In genomic region chr3:10115326-10116137, GRCh38 we compare ENCODE assay signal across 8 cellular contexts. TPM values are rescaled to one million over a fixed set of nuclear protein-coding genes. Genes with fewer than 3 reads are reported as not detected.
DNase-seq lines count a peak whose midpoint lies in the region; ATAC-seq and TF ChIP-seq lines count a peak whose summit lies in the region.

TSS of gene BRK1 (plus strand) at chr3:10115675. CDS start at chr3:10115702, 27 bp downstream.

- DNase-seq in DMS 273 treated with DMSO at 0.1 percent for 48 hours (lab: John Stamatoyannopoulos, UW) (peak; percentile 81), OCI-M2 (lab: John Stamatoyannopoulos, UW; ENCODE audit: unreplicated experiment) (peak; percentile 47), activated T-cell treated with anti-CD3 and anti-CD28 coated beads for 4 hours (peak; percentile 85), epithelial cell of prostate (ENCODE audit: low read depth, low spot score) (peak; percentile 72), mucosa of descending colon (peak; percentile 94 to 97 (median 97))
- DNase-seq in stimulated activated CD8-positive, alpha-beta memory T cell treated with anti-CD3 and anti-CD28 coated beads, Interleukin-4, amount 100 ng/mL, for 24 hours (ENCODE audit: low read depth): peak; percentile 86

- H3K4me3 ChIP-seq in mucosa of descending colon: peak within 1 kb of the TSS; percentile 87

- H3K27ac Mint-ChIP-seq in IgD-negative memory B cell: peak within 1 kb of the TSS; percentile 93 to 100 (median 98)

- intact Hi-C loops in mucosa of descending colon (cut with DNase I, micrococcal nuclease): no loop called here

- H3K4me1 Mint-ChIP-seq in IgD-negative memory B cell: peaks cover 17 to 27% (median 20%) of the 10 kb centered on the region in 3 donors

- ATAC-seq in GM21529 (IDR thresholded peaks at IDR 0.05; ENCODE audit: unreplicated experiment) (peak; percentile 98), mucosa of descending colon (peak; percentile 99)

- H3K27me3 Mint-ChIP-seq in IgD-negative memory B cell: peaks cover 2% of the 10 kb centered on the region

- no peaks in the 10 kb centered on the region for H3K9me3 Mint-ChIP-seq in IgD-negative memory B cell

- H3K4me3 Mint-ChIP-seq in IgD-negative memory B cell: peak within 1 kb of the TSS; percentile 93 to 100 (median 99)

- peaks cover 1% of the 10 kb centered on the region for H3K36me3 Mint-ChIP-seq in IgD-negative memory B cell

- no peaks in the 10 kb centered on the region for H3K36me3 ChIP-seq in mucosa of descending colon (ENCODE audit: low read depth)

- TF ChIP-seq CTCF in mucosa of descending colon (IDR thresholded peaks at IDR 0.05): no peak

- peak within 1 kb of the TSS; percentile 58 for H3K27ac ChIP-seq in epithelial cell of prostate

- peaks cover 13% of the 10 kb centered on the region for H3K4me1 ChIP-seq in mucosa of descending colon (ENCODE audit: low read depth)

- H3K9me3 ChIP-seq in mucosa of descending colon: no peaks in the 10 kb centered on the region

RNA-seq across cellular contexts. Expression of gene BRK1, which starts in this region (rescaled TPM):
- polyA plus RNA-seq in IgD-negative memory B cell: 221 TPM
- total RNA-seq in mucosa of descending colon: 100 to 1,000 TPM in 1 of 3 donors, 10 to 100 TPM in 2; 71.7 to 118 (median 85.5) TPM

Comparison
In these comparisons a context has a peak if more than half of its experiments do, and no peak if none do; other contexts are left out.
1. Peak in every context shown above with its lines: DNase-seq, ATAC-seq, H3K4me3 ChIP-seq and H3K27ac ChIP-seq.
2. DNase-seq: peak in every context shown above with its lines; median percentile 97 in mucosa of descending colon; 86 in stimulated activated CD8-positive, alpha-beta memory T cell treated with anti-CD3 and anti-CD28 coated beads, Interleukin-4, amount 100 ng/mL, for 24 hours; 85 in activated T-cell treated with anti-CD3 and anti-CD28 coated beads for 4 hours; 81 in DMS 273 treated with DMSO at 0.1 percent for 48 hours; 72 in epithelial cell of prostate; 47 in OCI-M2.